In the genomic region with DNA sequence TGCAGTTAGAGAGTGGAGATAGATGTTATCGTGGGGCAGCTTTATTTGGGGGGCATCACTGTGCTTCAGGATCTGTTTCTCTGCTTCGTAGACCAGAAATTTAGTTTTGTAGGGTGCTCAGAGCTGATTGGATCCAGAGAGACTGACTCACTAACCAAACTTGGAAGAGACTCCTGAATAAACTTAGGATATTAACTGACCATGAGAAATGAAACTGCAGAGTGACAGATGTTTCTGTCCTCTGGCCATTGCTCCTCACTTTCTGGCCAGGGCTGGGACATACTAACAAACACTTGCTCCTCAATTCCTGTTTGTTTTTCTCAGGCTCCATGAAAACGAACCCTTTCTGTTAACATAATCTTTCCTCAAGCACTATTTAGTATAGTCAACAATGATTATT, we compare ENCODE assay signal across 1 cellular context.
TF ChIP-seq lines count a peak whose summit lies in the region.

No MANE protein-coding gene starts in this region.

TF ChIP-seq in endothelial cell of umbilical vein, 7 proteins besides CTCF, POLR2A, EP300 and RAD21 (continued from another document):
- no peak for TF ChIP-seq JUN (IDR thresholded peaks at IDR 0.05; ENCODE audit: borderline replicate concordance, insufficient read depth, insufficient read length, low read depth)
- TF ChIP-seq GATA2 (IDR thresholded peaks at IDR 0.05; ENCODE audit: insufficient read depth, insufficient read length, low read depth, low read length), result no peak
- no peak for TF ChIP-seq POLR2AphosphoS5 (IDR thresholded peaks at IDR 0.05; ENCODE audit: insufficient read depth, low read depth, low read length)
